ENCODE assay signal across 40 cellular contexts in the genomic region with DNA sequence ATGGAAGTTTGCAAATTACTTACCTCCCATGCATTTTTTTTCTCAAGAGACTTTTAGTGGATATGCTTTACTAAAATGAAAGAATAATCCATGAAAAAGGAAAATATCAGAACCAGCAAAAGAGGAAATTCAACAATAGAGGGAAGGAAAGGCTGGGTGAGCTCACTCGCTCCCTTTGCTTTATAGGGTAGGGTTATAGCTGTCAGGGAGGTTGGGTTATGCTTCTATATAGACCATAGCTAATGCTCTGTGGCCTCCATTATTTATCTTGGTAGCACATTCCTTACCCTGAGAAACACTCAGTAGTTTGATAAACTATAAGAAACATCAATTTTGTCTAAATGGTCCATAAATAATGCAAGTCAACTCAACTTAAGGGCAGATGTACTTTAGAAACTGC.
"Had no signal": no experiment of that assay in that cellular context is flagged by ENCODE, and none has a peak within 500 bp of the region (broad histone marks: within the 10 kb centered on the region; RNA-seq: fewer than 3 reads in every experiment).

No MANE protein-coding gene starts in this region.

- H3K4me3 Mint-ChIP-seq: activated B cell treated with CpG ODN at 0.5 μM for 24 hours; activated CD4-positive, alpha-beta memory T cell treated with anti-CD3 and anti-CD28 coated beads for 36 hours; activated CD4-positive, alpha-beta T cell treated with anti-CD3 and anti-CD28 coated beads, Interleukin-2, amount 10 ng/mL, durations not matched to agents 24 days and 14 days; activated CD8-positive, alpha-beta T cell treated with anti-CD3 and anti-CD28 coated beads for 36 hours; activated naive CD4-positive, alpha-beta T cell treated with anti-CD3 and anti-CD28 coated beads for 36 hours; activated naive CD8-positive, alpha-beta T cell treated with anti-CD3 and anti-CD28 coated beads for 36 hours; activated T-cell treated with anti-CD3 and anti-CD28 coated beads, Interleukin-2, amount 50 U/mL, for 4 hours; activated T-cell treated with anti-CD3 and anti-CD28 coated beads, Interleukin-2, amount 50 U/mL, for 72 hours; activated T-helper 1 cell treated with anti-CD3 and anti-CD28 coated beads, Interleukin-12 subunit alpha, Interleukin-12 subunit beta, Interleukin-2, Interleukin-4 antibody, amounts not matched to agents 30 ng/mL and 10 ng/mL and 1 ng/mL, durations not matched to agents 14 hours and 24 hours and 36 hours; activated T-helper 17 cell treated with anti-CD3 and anti-CD28 coated beads, Interleukin-2, amount 50 U/mL, for 72 hours; central memory CD8-positive, alpha-beta T cell; T-helper 1 cell treated with Interleukin-12 subunit alpha and Interleukin-12 subunit beta and Interleukin-4 antibody, amounts not matched to agents 30 μg/mL and 1 μg/mL, for 36 hours; T-helper 2 cell treated with Interferon-gamma antibody and Interleukin-4, amounts not matched to agents 5 μg/mL and 100 μg/mL, for 36 hours had no signal

- H3K36me3 Mint-ChIP-seq: activated CD4-positive, alpha-beta memory T cell treated with anti-CD3 and anti-CD28 coated beads for 36 hours; activated naive CD4-positive, alpha-beta T cell treated with anti-CD3 and anti-CD28 coated beads, Interleukin-2, amount 50 U/mL, for 72 hours; activated naive CD8-positive, alpha-beta T cell treated with anti-CD3 and anti-CD28 coated beads for 36 hours had no signal

- H3K9me3 Mint-ChIP-seq: activated CD4-positive, alpha-beta memory T cell treated with anti-CD3 and anti-CD28 coated beads for 36 hours; activated CD4-positive, alpha-beta T cell treated with anti-CD3 and anti-CD28 coated beads, Interleukin-2, amount 10 ng/mL, durations not matched to agents 24 days and 14 days; activated CD8-positive, alpha-beta T cell treated with anti-CD3 and anti-CD28 coated beads for 36 hours; activated naive CD4-positive, alpha-beta T cell treated with anti-CD3 and anti-CD28 coated beads for 36 hours; activated naive CD4-positive, alpha-beta T cell treated with anti-CD3 and anti-CD28 coated beads, Interleukin-2, amount 50 U/mL, for 72 hours; activated naive CD8-positive, alpha-beta T cell treated with anti-CD3 and anti-CD28 coated beads for 36 hours; activated T-cell treated with anti-CD3 and anti-CD28 coated beads, Interleukin-2, amount 50 U/mL, for 4 hours; activated T-cell treated with anti-CD3 and anti-CD28 coated beads, Interleukin-2, amount 50 U/mL, for 72 hours; activated T-helper 1 cell treated with anti-CD3 and anti-CD28 coated beads, Interleukin-12 subunit alpha, Interleukin-12 subunit beta, Interleukin-2, Interleukin-4 antibody, amounts not matched to agents 30 ng/mL and 10 ng/mL and 1 ng/mL, durations not matched to agents 14 hours and 24 hours and 36 hours; activated T-helper 17 cell treated with anti-CD3 and anti-CD28 coated beads, Interleukin-2, amount 50 U/mL, for 72 hours; central memory CD8-positive, alpha-beta T cell; T-helper 1 cell treated with Interleukin-12 subunit alpha and Interleukin-12 subunit beta and Interleukin-4 antibody, amounts not matched to agents 30 μg/mL and 1 μg/mL, for 36 hours; T-helper 2 cell treated with Interferon-gamma antibody and Interleukin-4, amounts not matched to agents 5 μg/mL and 100 μg/mL, for 36 hours had no signal

- H3K27me3 ChIP-seq: adrenal gland, body of pancreas, brain microvascular endothelial cell, cardiac muscle cell had no signal

- H3K36me3 ChIP-seq: adrenal gland, brain microvascular endothelial cell, cardiac muscle cell had no signal

- H3K27me3 Mint-ChIP-seq: activated B cell treated with CpG ODN at 0.5 μM for 24 hours; activated CD4-positive, alpha-beta memory T cell treated with anti-CD3 and anti-CD28 coated beads for 36 hours; activated CD4-positive, alpha-beta T cell treated with anti-CD3 and anti-CD28 coated beads, Interleukin-2, amount 10 ng/mL, durations not matched to agents 24 days and 14 days; activated CD8-positive, alpha-beta T cell treated with anti-CD3 and anti-CD28 coated beads for 36 hours had no signal

- DNase-seq: activated B cell treated with CpG ODN at 0.5 μM for 24 hours; activated CD4-positive, alpha-beta memory T cell treated with anti-CD3 and anti-CD28 coated beads for 36 hours; activated CD4-positive, alpha-beta T cell treated with anti-CD3 and anti-CD28 coated beads for 4 hours; activated CD4-positive, alpha-beta T cell treated with anti-CD3 and anti-CD28 coated beads, Interleukin-2, amount 10 ng/mL, durations not matched to agents 24 days and 14 days; activated CD4-positive, alpha-beta T cell treated with anti-CD3 and anti-CD28 coated beads, Interleukin-2, amount 50 U/mL, for 1 hour; activated CD4-positive, alpha-beta T cell treated with anti-CD3 and anti-CD28 coated beads, Interleukin-2, amount 50 U/mL, for 4 hours; activated CD4-positive, CD25-positive, alpha-beta regulatory T cell treated with anti-CD3 and anti-CD28 coated beads, Interleukin-2, amount 50 U/mL, for 72 hours; activated CD8-positive, alpha-beta memory T cell treated with anti-CD3 and anti-CD28 coated beads, Interleukin-2, amount 50 U/mL, for 4 hours; activated CD8-positive, alpha-beta T cell treated with anti-CD3 and anti-CD28 coated beads for 36 hours; activated effector memory CD4-positive, alpha-beta T cell treated with anti-CD3 and anti-CD28 coated beads, Interleukin-2, amount 50 U/mL, for 16 hours; activated gamma-delta T cell treated with Interleukin-2 at 50 U/mL for 16 hours; activated naive CD4-positive, alpha-beta T cell; activated naive CD4-positive, alpha-beta T cell treated with anti-CD3 and anti-CD28 coated beads for 36 hours; activated naive CD4-positive, alpha-beta T cell treated with anti-CD3 and anti-CD28 coated beads, Interleukin-2, amount 50 U/mL, for 16 hours; activated naive CD8-positive, alpha-beta T cell treated with anti-CD3 and anti-CD28 coated beads for 36 hours; activated T-cell treated with anti-CD3 and anti-CD28 coated beads for 4 hours; activated T-cell treated with anti-CD3 and anti-CD28 coated beads, Interleukin-2, amount 50 U/mL, for 1 hour; activated T-cell treated with anti-CD3 and anti-CD28 coated beads, Interleukin-2, amount 50 U/mL, for 4 hours; activated T-cell treated with anti-CD3 and anti-CD28 coated beads, Interleukin-2, amount 50 U/mL, for 72 hours; adrenal gland; amniotic stem cell; aorta; body of pancreas; brain microvascular endothelial cell; caudate nucleus; cerebellar nuclear complex; T-helper 1 cell; T-helper 2 cell; T-helper 9 cell had no signal

- H3K9me3 ChIP-seq: adrenal gland, body of pancreas had no signal

- H3K4me3 ChIP-seq: adrenal gland, body of pancreas, cardiac muscle cell had no signal

- H3K4me1 ChIP-seq: adrenal gland, body of pancreas had no signal

- H3K4me1 Mint-ChIP-seq: activated B cell treated with CpG ODN at 0.5 μM for 24 hours; activated CD4-positive, alpha-beta T cell treated with anti-CD3 and anti-CD28 coated beads, Interleukin-2, amount 10 ng/mL, durations not matched to agents 24 days and 14 days; activated naive CD8-positive, alpha-beta T cell treated with anti-CD3 and anti-CD28 coated beads for 36 hours; activated T-helper 17 cell treated with anti-CD3 and anti-CD28 coated beads, Interleukin-2, amount 50 U/mL, for 72 hours; central memory CD8-positive, alpha-beta T cell had no signal

- H3K27ac ChIP-seq: adrenal gland, body of pancreas, brain microvascular endothelial cell, cardiac muscle cell, VCaP had no signal

- ATAC-seq: activated CD8-positive, alpha-beta T cell treated with anti-CD3 and anti-CD28 coated beads for 36 hours; activated naive CD4-positive, alpha-beta T cell treated with anti-CD3 and anti-CD28 coated beads, Interleukin-2, amount 50 U/mL, for 72 hours; activated T-cell treated with anti-CD3 and anti-CD28 coated beads, Interleukin-2, amount 50 U/mL, for 4 hours; activated T-cell treated with anti-CD3 and anti-CD28 coated beads, Interleukin-2, amount 50 U/mL, for 72 hours; activated T-helper 17 cell treated with anti-CD3 and anti-CD28 coated beads, Interleukin-2, amount 50 U/mL, for 72 hours; body of pancreas had no signal

- FAIRE-seq: astrocyte, bronchial epithelial cell, TTC549 had no signal

- H3K27ac Mint-ChIP-seq: activated B cell treated with CpG ODN at 0.5 μM for 24 hours; activated CD4-positive, alpha-beta memory T cell treated with anti-CD3 and anti-CD28 coated beads for 36 hours; activated CD4-positive, alpha-beta T cell treated with anti-CD3 and anti-CD28 coated beads, Interleukin-2, amount 10 ng/mL, durations not matched to agents 24 days and 14 days; activated CD8-positive, alpha-beta T cell treated with anti-CD3 and anti-CD28 coated beads for 36 hours; activated naive CD4-positive, alpha-beta T cell treated with anti-CD3 and anti-CD28 coated beads for 36 hours; activated naive CD4-positive, alpha-beta T cell treated with anti-CD3 and anti-CD28 coated beads, Interleukin-2, amount 50 U/mL, for 72 hours; activated naive CD8-positive, alpha-beta T cell treated with anti-CD3 and anti-CD28 coated beads for 36 hours; activated T-cell treated with anti-CD3 and anti-CD28 coated beads, Interleukin-2, amount 50 U/mL, for 72 hours; activated T-helper 1 cell treated with anti-CD3 and anti-CD28 coated beads, Interleukin-12 subunit alpha, Interleukin-12 subunit beta, Interleukin-2, Interleukin-4 antibody, amounts not matched to agents 30 ng/mL and 10 ng/mL and 1 ng/mL, durations not matched to agents 14 hours and 24 hours and 36 hours; activated T-helper 17 cell treated with anti-CD3 and anti-CD28 coated beads, Interleukin-2, amount 50 U/mL, for 72 hours; T-helper 1 cell treated with Interleukin-12 subunit alpha and Interleukin-12 subunit beta and Interleukin-4 antibody, amounts not matched to agents 30 μg/mL and 1 μg/mL, for 36 hours; T-helper 2 cell treated with Interferon-gamma antibody and Interleukin-4, amounts not matched to agents 5 μg/mL and 100 μg/mL, for 36 hours had no signal
